Comparison of ENCODE assay signal across 11 cellular contexts in genomic region chr11:12288934-12289666, GRCh38.
DNase-seq lines count a peak whose midpoint lies in the region; ATAC-seq, FAIRE-seq and TF ChIP-seq lines count a peak whose summit lies in the region.
"Had no signal": no experiment of that assay in that cellular context is flagged by ENCODE, and none has a peak within 500 bp of the region (broad histone marks: within the 10 kb centered on the region; RNA-seq: fewer than 3 reads in every experiment).

No MANE protein-coding gene starts in this region.

- H3K27me3 ChIP-seq in SK-N-SH (ENCODE audit: insufficient read depth), result no peaks in the 10 kb centered on the region
- H3K27me3 ChIP-seq in thoracic aorta (replicated peaks; ENCODE audit: insufficient read depth), result no peaks in the 10 kb centered on the region
- H3K27me3 ChIP-seq: gastrocnemius medialis, left lung had no signal

- in situ Hi-C loops in SK-MEL-5 (cut with HindIII; ENCODE audit: low pct_unique_long_range_greater_than_20kb, low sequenced_read_pairs), result no loop called here

- ATAC-seq in SK-N-SH treated with all-trans-retinoic acid at 6 μM for 48 hours, result no peak
- ATAC-seq in thoracic aorta (ENCODE audit: insufficient number of reproducible peaks, low FRiP score, low read depth), result no peak

- peaks cover 7% of the 10 kb centered on the region; the same call in 1 of the 2 replicates for H3K79me2 ChIP-seq in SK-N-SH (ENCODE audit: insufficient read depth)
- H3K79me2 ChIP-seq: parathyroid adenoma had no signal

- H3K36me3 ChIP-seq in SK-N-SH (replicated peaks in 1 of 2; ENCODE audit: control insufficient read depth in 1 of 2, insufficient read depth in 2 of 2, low read length in 1 of 2) (no peaks in the 10 kb centered on the region), kidney (ENCODE audit: control insufficient read depth in 1 of 2, insufficient read depth in 2 of 2, low read length in 2 of 2) (no peaks in the 10 kb centered on the region), thoracic aorta (peaks cover 5% of the 10 kb centered on the region)
- H3K36me3 ChIP-seq: gastrocnemius medialis had no signal

- H3K9ac ChIP-seq in SK-N-SH (peak overlapping the region; percentile 99; the same call in 1 of the 2 replicates), kidney (ENCODE audit: low read length in 2 of 2) (no peak overlapping the region)
- H3K9ac ChIP-seq: parathyroid adenoma had no signal

- FAIRE-seq in kidney (lab: Jason Lieb, UNC), result no peak

- peak overlapping the region; percentile 36 to 100 for H3K27ac ChIP-seq in SK-N-SH (ENCODE audit: low read depth in 2 of 2, low read length in 1 of 2)
- H3K27ac ChIP-seq in kidney (ENCODE audit: low read depth in 2 of 2, low read length in 2 of 2), result no peak overlapping the region
- peak overlapping the region; percentile 17 to 97 for H3K27ac ChIP-seq in thoracic aorta
- H3K27ac ChIP-seq: parathyroid adenoma had no signal

- peak; percentile 9; the same call in 1 of the 2 replicates for TF ChIP-seq RAD21 in SK-N-SH (IDR thresholded peaks at IDR 0.05; ENCODE audit: low read length)

- H3K4me1 ChIP-seq in SK-N-SH (ENCODE audit: control insufficient read depth in 1 of 2, insufficient read depth in 2 of 2, low read depth in 1 of 2, low read length in 1 of 2) (peaks cover 25 to 35% of the 10 kb centered on the region in 2 experiments), kidney (ENCODE audit: control insufficient read depth in 1 of 2, insufficient read depth in 1 of 2, low read depth in 1 of 2, low read length in 2 of 2) (no peaks in the 10 kb centered on the region), thoracic aorta (ENCODE audit: control insufficient read depth in 1 of 2, low read depth in 2 of 2) (peaks cover 20 to 50% of the 10 kb centered on the region in 2 donors)
- H3K4me1 ChIP-seq: parathyroid adenoma had no signal

- CTCF ChIA-PET in SK-N-SH (lab: Yijun Ruan, JAX), result interaction anchor here (0.6 to 19.2 kb wide), 118 partner anchors 8 to 1358 kb away, joined by 3 to 488 read pairs (median 4); partner anchors contain the start of gene PARVA

- intact Hi-C loops in kidney (cut with DNase I), result no loop called here

- TF ChIP-seq CTCF in SK-N-SH (IDR thresholded peaks at IDR 0.05) (no peak), kidney (IDR thresholded peaks at IDR 0.05; ENCODE audit: borderline replicate concordance, extremely low read depth, insufficient read depth) (no peak), thoracic aorta (IDR thresholded peaks at IDR 0.05) (no peak)

- H3K9me3 ChIP-seq in SK-N-SH, result no peaks in the 10 kb centered on the region
- no peaks in the 10 kb centered on the region for H3K9me3 ChIP-seq in kidney (ENCODE audit: control insufficient read depth in 1 of 2, low read length in 2 of 2)
- no peaks in the 10 kb centered on the region for H3K9me3 ChIP-seq in thoracic aorta
- H3K9me3 ChIP-seq: gastrocnemius medialis, left lung had no signal

- POLR2A ChIA-PET in SK-N-SH (lab: Yijun Ruan, JAX), result no interaction called here

- 79% methylated on average over 12 of the region's 14 CpGs for WGBS in SK-N-SH (ENCODE audit: low lambda C conversion rate)

- H3F3A ChIP-seq in SK-N-SH (replicated peaks; ENCODE audit: insufficient read depth), result peaks cover 50% of the 10 kb centered on the region

- H3K4me2 ChIP-seq in SK-N-SH, result no peak overlapping the region

- H2AFZ ChIP-seq in SK-N-SH (ENCODE audit: low read depth), result peak overlapping the region; percentile 12; the same call in 1 of the 2 replicates
- H2AFZ ChIP-seq: parathyroid adenoma had no signal

- no peaks in the 10 kb centered on the region for H4K20me1 ChIP-seq in SK-N-SH (ENCODE audit: insufficient read depth)

- H3K4me3 ChIP-seq in SK-N-SH (ENCODE audit: low read depth in 2 of 2, low read length in 1 of 2) (no peak overlapping the region), kidney (ENCODE audit: low read length in 2 of 2) (no peak overlapping the region), thoracic aorta (no peak overlapping the region)
- H3K4me3 ChIP-seq: gastrocnemius medialis, left lung had no signal

- DNase-seq in SK-N-SH, result no peak
- DNase-seq in SK-MEL-5 (ENCODE audit: low read depth, low spot score), result peak; percentile 13
- peak; percentile 66 for DNase-seq in kidney
- no peak for DNase-seq in thoracic aorta (ENCODE audit: low spot score)
- DNase-seq in NK-92 (lab: John Stamatoyannopoulos, UW; ENCODE audit: unreplicated experiment), result no peak
- DNase-seq in stimulated activated CD4-positive, alpha-beta T cell treated with anti-CD3 and anti-CD28 coated beads, Interleukin-4, amount 100 ng/mL, for 4 hours, result no peak
- no peak for DNase-seq in COR-L47 (lab: John Stamatoyannopoulos, UW)

- TF ChIP-seq EP300 in SK-N-SH (IDR thresholded peaks at IDR 0.05; ENCODE audit: borderline replicate concordance in 1 of 2, low read depth in 1 of 2, low read length in 1 of 2), result no peak

- no peaks in the 10 kb centered on the region for H3K9me2 ChIP-seq in SK-N-SH

TF ChIP-seq in SK-N-SH, 30 proteins besides CTCF, POLR2A, EP300 and RAD21 (continues in another document):
- no peak for TF ChIP-seq IRF3 (IDR thresholded peaks at IDR 0.05; ENCODE audit: low read depth, low read length)
- no peak for TF ChIP-seq TEAD4 (IDR thresholded peaks at IDR 0.05; ENCODE audit: borderline replicate concordance, insufficient read depth)
- TF ChIP-seq, protein P1, sequence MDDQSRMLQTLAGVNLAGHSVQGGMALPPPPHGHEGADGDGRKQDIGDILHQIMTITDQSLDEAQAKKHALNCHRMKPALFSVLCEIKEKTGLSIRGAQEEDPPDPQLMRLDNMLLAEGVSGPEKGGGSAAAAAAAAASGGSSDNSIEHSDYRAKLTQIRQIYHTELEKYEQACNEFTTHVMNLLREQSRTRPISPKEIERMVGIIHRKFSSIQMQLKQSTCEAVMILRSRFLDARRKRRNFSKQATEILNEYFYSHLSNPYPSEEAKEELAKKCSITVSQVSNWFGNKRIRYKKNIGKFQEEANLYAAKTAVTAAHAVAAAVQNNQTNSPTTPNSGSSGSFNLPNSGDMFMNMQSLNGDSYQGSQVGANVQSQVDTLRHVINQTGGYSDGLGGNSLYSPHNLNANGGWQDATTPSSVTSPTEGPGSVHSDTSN (IDR thresholded peaks at IDR 0.05), result no peak
- TF ChIP-seq TAF1 (IDR thresholded peaks at IDR 0.05; ENCODE audit: borderline replicate concordance, low read depth, low read length), result no peak

TF ChIP-seq in SK-N-SH treated with all-trans-retinoic acid at 6 μM for 48 hours, 23 proteins besides CTCF, POLR2A, EP300 and RAD21:
- no peak for TF ChIP-seq ZNF8 (CRISPR knock-in tag; IDR thresholded peaks at IDR 0.05)
- TF ChIP-seq CSRNP3 (CRISPR knock-in tag; IDR thresholded peaks at IDR 0.05), result no peak
- TF ChIP-seq OSR1 (CRISPR knock-in tag; IDR thresholded peaks at IDR 0.05), result no peak
- no peak for TF ChIP-seq ZNF70 (CRISPR knock-in tag; IDR thresholded peaks at IDR 0.05)
- no peak for TF ChIP-seq PPARA (CRISPR knock-in tag; IDR thresholded peaks at IDR 0.05; ENCODE audit: borderline replicate concordance)
- no peak for TF ChIP-seq CSDC2 (CRISPR knock-in tag; IDR thresholded peaks at IDR 0.05)
- TF ChIP-seq ZNF565 (CRISPR knock-in tag; conservative IDR thresholded peaks at IDR 0.05; ENCODE audit: low read depth), result no peak
- TF ChIP-seq TOX (CRISPR knock-in tag; IDR thresholded peaks at IDR 0.05; ENCODE audit: borderline replicate concordance), result no peak
- TF ChIP-seq, protein P2, sequence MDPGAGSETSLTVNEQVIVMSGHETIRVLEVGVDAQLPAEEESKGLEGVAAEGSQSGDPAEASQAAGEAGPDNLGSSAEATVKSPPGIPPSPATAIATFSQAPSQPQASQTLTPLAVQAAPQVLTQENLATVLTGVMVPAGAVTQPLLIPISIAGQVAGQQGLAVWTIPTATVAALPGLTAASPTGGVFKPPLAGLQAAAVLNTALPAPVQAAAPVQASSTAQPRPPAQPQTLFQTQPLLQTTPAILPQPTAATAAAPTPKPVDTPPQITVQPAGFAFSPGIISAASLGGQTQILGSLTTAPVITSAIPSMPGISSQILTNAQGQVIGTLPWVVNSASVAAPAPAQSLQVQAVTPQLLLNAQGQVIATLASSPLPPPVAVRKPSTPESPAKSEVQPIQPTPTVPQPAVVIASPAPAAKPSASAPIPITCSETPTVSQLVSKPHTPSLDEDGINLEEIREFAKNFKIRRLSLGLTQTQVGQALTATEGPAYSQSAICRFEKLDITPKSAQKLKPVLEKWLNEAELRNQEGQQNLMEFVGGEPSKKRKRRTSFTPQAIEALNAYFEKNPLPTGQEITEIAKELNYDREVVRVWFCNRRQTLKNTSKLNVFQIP (CRISPR knock-in tag; IDR thresholded peaks at IDR 0.05; ENCODE audit: borderline replicate concordance, low read depth), result no peak
TF ChIP-seq in SK-N-SH treated with all-trans-retinoic acid at 6 μM for 48 hours: peak in this region for 0.

Comparison
In these comparisons a context has a peak if more than half of its experiments do, and no peak if none do; other contexts are left out.
1. DNase-seq: peak in SK-MEL-5 (single experiment) and kidney (single experiment); none in SK-N-SH (single experiment), thoracic aorta (single experiment), NK-92 (single experiment), stimulated activated CD4-positive, alpha-beta T cell treated with anti-CD3 and anti-CD28 coated beads, Interleukin-4, amount 100 ng/mL, for 4 hours (0 of 2) and COR-L47 (single experiment).
2. H3K27ac ChIP-seq: peak in SK-N-SH (2 of 2) and thoracic aorta (2 of 2); none in kidney (0 of 2).